Comparison of ENCODE assay signal across 8 cellular contexts in genomic region chr16:60318486-60318885, GRCh38.
"Had no signal": no experiment of that assay in that cellular context is flagged by ENCODE, and none has a peak within 500 bp of the region (broad histone marks: within the 10 kb centered on the region; RNA-seq: fewer than 3 reads in every experiment).

No MANE protein-coding gene starts in this region.

- H3K4me3 ChIP-seq: GM23338, K562 had no signal

- DNase-seq: H9, HCEC 1CT, IMR-90 had no signal

- H2AFZ ChIP-seq: GM23338 had no signal

- FAIRE-seq: H1, H54, HTR-8/SVneo, K562 had no signal

- H3K4me2 ChIP-seq: GM23338 had no signal

- ATAC-seq: GM23338, K562 had no signal
